ENCODE assay signal across 20 cellular contexts in genomic region chr12:109069307-109070231, GRCh38. TPM values are rescaled to one million over a fixed set of nuclear protein-coding genes. Genes with fewer than 3 reads are reported as not detected.
DNase-seq lines count a peak whose midpoint lies in the region; ATAC-seq, FAIRE-seq and TF ChIP-seq lines count a peak whose summit lies in the region.
"Had no signal": no experiment of that assay in that cellular context is flagged by ENCODE, and none has a peak within 500 bp of the region (broad histone marks: within the 10 kb centered on the region; RNA-seq: fewer than 3 reads in every experiment).

No MANE protein-coding gene starts in this region.

- no peaks in the 10 kb centered on the region for H4K20me1 ChIP-seq in H1 (replicated peaks in 1 of 2; ENCODE audit: control insufficient read depth in 1 of 2, insufficient read depth in 2 of 2, low read length in 2 of 2)

- H4K91ac ChIP-seq in H1 (replicated peaks; ENCODE audit: insufficient read length, low read length) = no peak overlapping the region

- H3K4me3 Mint-ChIP-seq in CD4-positive, CD25-positive, alpha-beta regulatory T cell = no peak overlapping the region
- H3K4me3 Mint-ChIP-seq: activated naive CD8-positive, alpha-beta T cell; natural killer cell; T-helper 2 cell treated with Interferon-gamma antibody and Interleukin-4, amounts not matched to agents 5 μg/mL and 100 μg/mL, for 36 hours had no signal

- H2BK5ac ChIP-seq in H1 (ENCODE audit: low read depth, low read length) = 0 out of 2 replicates have a peak overlapping the region, but pooled peaks have one; percentile 13

- H3K9ac ChIP-seq in H1 (replicated peaks in 1 of 4; ENCODE audit: extremely low read depth in 1 of 4, low read depth in 3 of 4, low read length in 3 of 4) = peak overlapping the region in 1 of 4 experiments; percentile 43; a peak in 2 of 7 replicates
- H3K9ac ChIP-seq: GM23248, KMS-11 had no signal

- peaks cover 0 to under 1% (median 0%) of the 10 kb centered on the region in 7 donors for H3K9me3 Mint-ChIP-seq in CD4-positive, CD25-positive, alpha-beta regulatory T cell
- H3K9me3 Mint-ChIP-seq: natural killer cell; T-helper 2 cell treated with Interferon-gamma antibody and Interleukin-4, amounts not matched to agents 5 μg/mL and 100 μg/mL, for 36 hours had no signal

- H4K5ac ChIP-seq in H1 (ENCODE audit: insufficient read length, low read depth, low read length) = peak overlapping the region; percentile 16

- no peak overlapping the region for H2BK120ac ChIP-seq in H1 (replicated peaks; ENCODE audit: low read depth, low read length)

- H2AFZ ChIP-seq in H1 (ENCODE audit: low read length) = peak overlapping the region; percentile 66; the same call in 1 of the 2 replicates
- H2AFZ ChIP-seq: GM23248 had no signal

- no peak overlapping the region for H3K56ac ChIP-seq in H1 (replicated peaks; ENCODE audit: insufficient read length, low read depth, low read length)

- H3K27me3 Mint-ChIP-seq in CD4-positive, CD25-positive, alpha-beta regulatory T cell = no peaks in the 10 kb centered on the region
- H3K27me3 Mint-ChIP-seq: activated naive CD8-positive, alpha-beta T cell had no signal

- POLR2A ChIA-PET in H1 (lab: Charles Lee; ENCODE audit: partially characterized antibody) = interaction anchor here (0.8 to 2.3 kb wide), 6 partner anchors 15 to 302 kb away, joined by 3 to 8 read pairs (median 5); partner anchors contain the start of gene ALKBH2

- H3K27me3 ChIP-seq in CD4-positive, CD25-positive, alpha-beta regulatory T cell (ENCODE audit: control insufficient read depth, insufficient read depth, low read length) = no peaks in the 10 kb centered on the region
- H3K27me3 ChIP-seq in H1 (replicated peaks in 1 of 4; ENCODE audit: control insufficient read depth in 3 of 4, extremely low read depth in 1 of 4, insufficient read depth in 3 of 4, low read length in 3 of 4) = no peaks in the 10 kb centered on the region
- H3K27me3 ChIP-seq: gastrocnemius medialis, right atrium auricular region had no signal

- DNase-seq in CD4-positive, CD25-positive, alpha-beta regulatory T cell = no peak
- DNase-seq in NB4 (ENCODE audit: low read depth) = peak; percentile 30
- peak in 1 of 2 experiments; percentile 77 for DNase-seq in H1 (ENCODE audit: low read depth in 1 of 2, low spot score in 2 of 2)
- peak; percentile 77 to 82 (median 79) for DNase-seq in mucosa of descending colon
- DNase-seq in medulla oblongata (ENCODE audit: extremely low spot score) = no peak
- no peak for DNase-seq in NK-92 (lab: John Stamatoyannopoulos, UW; ENCODE audit: unreplicated experiment)
- DNase-seq in NCI-H82 treated with DMSO at 0.1 percent for 48 hours (lab: John Stamatoyannopoulos, UW; ENCODE audit: unreplicated experiment) = no peak
- DNase-seq: activated CD4-positive, alpha-beta T cell treated with anti-CD3 and anti-CD28 coated beads for 4 hours; gastrocnemius medialis; GM23248; natural killer cell; NCI-H1417 treated with DMSO at 0.1 percent for 48 hours; NCI-H774 had no signal

- no peak overlapping the region for H3K4me3 ChIP-seq in CD4-positive, CD25-positive, alpha-beta regulatory T cell (ENCODE audit: low read depth, low read length)
- H3K4me3 ChIP-seq in NB4 (ENCODE audit: low read depth, low read length) = no peak overlapping the region
- H3K4me3 ChIP-seq in H1 (ENCODE audit: extremely low read depth in 1 of 4, insufficient read depth in 2 of 4, low read depth in 3 of 4, low read length in 4 of 4) = peak overlapping the region in 3 of 4 experiments; percentile 15 to 46 (median 17); a peak in 5 of 8 replicates
- no peak overlapping the region for H3K4me3 ChIP-seq in mucosa of descending colon
- H3K4me3 ChIP-seq: gastrocnemius medialis, GM23248, right atrium auricular region had no signal

- H2AK5ac ChIP-seq in H1 (ENCODE audit: low read depth, low read length) = no peak overlapping the region

- H3K23me2 ChIP-seq in H1 (ENCODE audit: low read depth, low read length) = peaks cover 4% of the 10 kb centered on the region; the same call in 1 of the 2 replicates

- no peaks in the 10 kb centered on the region for H3K9me3 ChIP-seq in CD4-positive, CD25-positive, alpha-beta regulatory T cell (ENCODE audit: control insufficient read depth in 2 of 2, low read length in 2 of 2)
- H3K9me3 ChIP-seq in H1 (ENCODE audit: insufficient read depth in 2 of 2, low read depth in 1 of 2, low read length in 1 of 2) (no peaks in the 10 kb centered on the region), mucosa of descending colon (no peaks in the 10 kb centered on the region)
- H3K9me3 ChIP-seq: gastrocnemius medialis, right atrium auricular region had no signal

- no peak for TF ChIP-seq POLR2A in NB4 (IDR thresholded peaks at IDR 0.05; ENCODE audit: extremely low read depth, insufficient read length)
- no peak for TF ChIP-seq POLR2A in H1 (IDR thresholded peaks at IDR 0.05; ENCODE audit: control extremely low read depth in 1 of 2, low read depth in 2 of 2, low read length in 2 of 2)

- no peak for ATAC-seq in CD4-positive, CD25-positive, alpha-beta regulatory T cell (ENCODE audit: low read depth in 2 of 2)
- ATAC-seq in mucosa of descending colon (peak; percentile 91), GM18517 (IDR thresholded peaks at IDR 0.05; ENCODE audit: unreplicated experiment) (no peak)
- ATAC-seq: gastrocnemius medialis, natural killer cell had no signal

- H3K4ac ChIP-seq in H1 (replicated peaks; ENCODE audit: insufficient read length, low read depth, low read length) = no peak overlapping the region

- TF ChIP-seq CTCF in NB4 (IDR thresholded peaks at IDR 0.05; ENCODE audit: low read depth, low read length) (no peak), H1 (IDR thresholded peaks at IDR 0.05; ENCODE audit: control extremely low read depth in 1 of 3, insufficient read depth in 1 of 3, low read depth in 1 of 3, low read length in 3 of 3) (no peak), mucosa of descending colon (IDR thresholded peaks at IDR 0.05) (no peak)

- TF ChIP-seq RAD21 in H1 (IDR thresholded peaks at IDR 0.05 in 1 of 2, conservative IDR thresholded peaks at IDR 0.05 in 1 of 2; ENCODE audit: low read depth in 2 of 2, low read length in 2 of 2) = no peak; a peak in 1 of 4 replicates

- no peak overlapping the region for H3K23ac ChIP-seq in H1 (ENCODE audit: insufficient read length)

- H3K4me1 Mint-ChIP-seq in CD4-positive, CD25-positive, alpha-beta regulatory T cell = peaks cover 0 to 2% (median 1%) of the 10 kb centered on the region in 4 donors

- peak overlapping the region; percentile 40 to 61; a peak in 3 of 4 replicates for H3K4me2 ChIP-seq in H1 (ENCODE audit: insufficient read depth in 1 of 2, low read depth in 2 of 2, low read length in 2 of 2)
- H3K4me2 ChIP-seq: KMS-11 had no signal

- H2BK20ac ChIP-seq in H1 (ENCODE audit: low read length) = no peak overlapping the region

- no peak overlapping the region for H3K27ac ChIP-seq in CD4-positive, CD25-positive, alpha-beta regulatory T cell (ENCODE audit: insufficient read depth, low read length, poor library complexity, severe bottlenecking)
- H3K27ac ChIP-seq in H1 (ENCODE audit: low read depth, low read length) = peak overlapping the region; percentile 38
- H3K27ac ChIP-seq: gastrocnemius medialis, GM23248, KMS-11, right atrium auricular region had no signal

- H3K27ac Mint-ChIP-seq in CD4-positive, CD25-positive, alpha-beta regulatory T cell = peak overlapping the region; percentile 45 to 76 (median 73)
- H3K27ac Mint-ChIP-seq: activated naive CD8-positive, alpha-beta T cell; natural killer cell; T-helper 2 cell treated with Interferon-gamma antibody and Interleukin-4, amounts not matched to agents 5 μg/mL and 100 μg/mL, for 36 hours had no signal

- peaks cover 30% of the 10 kb centered on the region for H3K36me3 ChIP-seq in CD4-positive, CD25-positive, alpha-beta regulatory T cell (ENCODE audit: control insufficient read depth, insufficient read depth, low read length)
- H3K36me3 ChIP-seq in H1 (ENCODE audit: control insufficient read depth in 2 of 4, insufficient read depth in 4 of 4, low read length in 3 of 4) = no peaks in the 10 kb centered on the region; a peak in 1 of 8 replicates
- H3K36me3 ChIP-seq in mucosa of descending colon (ENCODE audit: low read depth) = peaks cover 10% of the 10 kb centered on the region

- no peak overlapping the region; the same call in 1 of the 2 replicates for H3K18ac ChIP-seq in H1 (ENCODE audit: extremely low read depth, low read length)

- peak overlapping the region; percentile 19; the same call in 1 of the 2 replicates for H4K8ac ChIP-seq in H1 (ENCODE audit: extremely low read depth, insufficient read depth, low read length)

- H2BK15ac ChIP-seq in H1 (ENCODE audit: low read length) = peak overlapping the region; percentile 83; the same call in 1 of the 2 replicates

- FAIRE-seq in H1 (lab: Jason Lieb, UNC) = no peak
- FAIRE-seq: bronchial epithelial cell had no signal

- H3K14ac ChIP-seq in H1 (ENCODE audit: insufficient read length) = no peak overlapping the region

- peaks cover 61% of the 10 kb centered on the region for H3K36me3 Mint-ChIP-seq in CD4-positive, CD25-positive, alpha-beta regulatory T cell

- 35% methylated on average over 16 of the region's 16 CpGs; no CpG with 5 or more reads in 1 of the 2 experiments for WGBS in H1 (ENCODE audit: extremely low coverage in 1 of 2, insufficient coverage in 1 of 2, insufficient read length in 1 of 2, insufficient replicate concordance in 2 of 2, low coverage in 1 of 2, low lambda C conversion rate in 2 of 2, missing lambda C conversion rate in 1 of 2), 2 experiments

- H3K4me1 ChIP-seq in CD4-positive, CD25-positive, alpha-beta regulatory T cell (ENCODE audit: control insufficient read depth, insufficient read depth, low read length, poor library complexity, severe bottlenecking) = no peaks in the 10 kb centered on the region
- peaks cover 0 to 11% (median 4%) of the 10 kb centered on the region in 4 experiments; a peak in 3 of 7 replicates for H3K4me1 ChIP-seq in H1 (replicated peaks in 1 of 4; ENCODE audit: control insufficient read depth in 3 of 4, insufficient read depth in 4 of 4, low read length in 3 of 4)
- H3K4me1 ChIP-seq in mucosa of descending colon (ENCODE audit: low read depth) = peaks cover 15% of the 10 kb centered on the region
- H3K4me1 ChIP-seq: gastrocnemius medialis, right atrium auricular region had no signal

- peak overlapping the region; percentile 39; the same call in 1 of the 2 replicates for H2BK12ac ChIP-seq in H1 (ENCODE audit: low read depth, low read length)

- H3K79me1 ChIP-seq in H1 (ENCODE audit: low read depth, low read length) = no peaks in the 10 kb centered on the region

- no peaks in the 10 kb centered on the region for H3K79me2 ChIP-seq in H1 (ENCODE audit: control insufficient read depth in 1 of 2, insufficient read depth in 2 of 2, low read length in 2 of 2)

- no peak for TF ChIP-seq EP300 in H1 (IDR thresholded peaks at IDR 0.05; ENCODE audit: borderline replicate concordance in 1 of 2, low read depth in 2 of 2, low read length in 2 of 2)

- CTCF ChIA-PET in H1 (lab: Charles Lee; ENCODE audit: partially characterized antibody) = interaction anchor here (0.7 to 3.5 kb wide), 17 partner anchors 10 to 451 kb away, joined by 3 to 11 read pairs (median 3); no protein-coding TSS in a partner anchor

- intact Hi-C loops in mucosa of descending colon (cut with DNase I, micrococcal nuclease) = no loop called here

RNA-seq across cellular contexts. Expression of gene USP30, which starts 17.2 kb away (rescaled TPM):
- total RNA-seq in CD4-positive, CD25-positive, alpha-beta regulatory T cell = 21.0 TPM
- 10 to 100 TPM; 10.7 to 14.2 (median 11.6) TPM for polyA plus RNA-seq in CD4-positive, CD25-positive, alpha-beta regulatory T cell
- total RNA-seq in H1 (2021; fragmentation: NEBNext Ultra II Directional; extraction: Animal tissue kit (Norgen Biotek cat#: 25700)) = 6.6 and 7.0 TPM in 2 replicates
- polyA plus RNA-seq in H1 (2011; rRNA removed) = 12.2 and 14.6 TPM in 2 replicates
- polyA plus RNA-seq in H1 (2011; cell fraction: cytosol; rRNA removed) = 9.3 TPM
- polyA plus RNA-seq in H1 (2011; cell fraction: nucleus; rRNA removed) = 11.6 TPM
- polyA plus RNA-seq in H1 (2012, experiment 1 of 2) = 4.3 to 7.5 TPM (median 4.8 TPM) in 4 replicates
- 2.6 TPM for polyA plus RNA-seq in H1 (2012, experiment 2 of 2)
- 4.7 TPM for polyA plus RNA-seq in H1 (2013, experiment 1 of 2)
- polyA plus RNA-seq in H1 (2013, experiment 2 of 2) = 5.7 TPM
- 14.2 and 14.3 TPM in 2 replicates for polyA minus RNA-seq in H1 (2011; rRNA and poly(A)+ RNA removed)
- 6.1 TPM for polyA minus RNA-seq in H1 (2011; cell fraction: cytosol; rRNA and poly(A)+ RNA removed)
- 7.1 TPM for polyA minus RNA-seq in H1 (2011; cell fraction: nucleus; rRNA and poly(A)+ RNA removed)
- 10 to 100 TPM; 18.2 to 32.0 (median 26.9) TPM for total RNA-seq in mucosa of descending colon

RNA-seq across cellular contexts. Expression of gene ALKBH2, which starts 23.7 kb away (rescaled TPM):
- 8.7 TPM for total RNA-seq in CD4-positive, CD25-positive, alpha-beta regulatory T cell
- polyA plus RNA-seq in CD4-positive, CD25-positive, alpha-beta regulatory T cell = 10 to 100 TPM; 10.6 to 24.9 (median 13.5) TPM
- total RNA-seq in H1 (2021; fragmentation: NEBNext Ultra II Directional; extraction: Animal tissue kit (Norgen Biotek cat#: 25700)) = 22.5 and 25.9 TPM in 2 replicates
- 19.1 and 24.3 TPM in 2 replicates for polyA plus RNA-seq in H1 (2011; rRNA removed)
- polyA plus RNA-seq in H1 (2011; cell fraction: cytosol; rRNA removed) = 29.1 TPM
- polyA plus RNA-seq in H1 (2011; cell fraction: nucleus; rRNA removed) = 24.8 TPM
- polyA plus RNA-seq in H1 (2012, experiment 1 of 2) = 24.6 to 31.1 TPM (median 27.8 TPM) in 4 replicates
- polyA plus RNA-seq in H1 (2012, experiment 2 of 2) = 18.9 TPM
- polyA plus RNA-seq in H1 (2013, experiment 1 of 2) = 19.3 TPM
- 18.1 TPM for polyA plus RNA-seq in H1 (2013, experiment 2 of 2)
- polyA minus RNA-seq in H1 (2011; rRNA and poly(A)+ RNA removed) = 10.2 and 11.3 TPM in 2 replicates
- 20.2 TPM for polyA minus RNA-seq in H1 (2011; cell fraction: cytosol; rRNA and poly(A)+ RNA removed)
- polyA minus RNA-seq in H1 (2011; cell fraction: nucleus; rRNA and poly(A)+ RNA removed) = 20.9 TPM
- total RNA-seq in mucosa of descending colon = 10 to 100 TPM in 1 of 3 donors, 1 to 10 TPM in 2; 5.8 to 10.1 (median 7.5) TPM

RNA-seq across cellular contexts. Expression of gene UNG, which starts 27.8 kb away (rescaled TPM):
- 8.9 TPM for total RNA-seq in CD4-positive, CD25-positive, alpha-beta regulatory T cell
- polyA plus RNA-seq in CD4-positive, CD25-positive, alpha-beta regulatory T cell = 10 to 100 TPM; 24.1 to 42.2 (median 37.1) TPM
- total RNA-seq in H1 (2021; fragmentation: NEBNext Ultra II Directional; extraction: Animal tissue kit (Norgen Biotek cat#: 25700)) = 160 and 163 TPM in 2 replicates
- 71.6 and 84.5 TPM in 2 replicates for polyA plus RNA-seq in H1 (2011; rRNA removed)
- 88.1 TPM for polyA plus RNA-seq in H1 (2011; cell fraction: cytosol; rRNA removed)
- polyA plus RNA-seq in H1 (2011; cell fraction: nucleus; rRNA removed) = 76.8 TPM
- 113 to 132 TPM (median 117 TPM) in 4 replicates for polyA plus RNA-seq in H1 (2012, experiment 1 of 2)
- polyA plus RNA-seq in H1 (2012, experiment 2 of 2) = 86.7 TPM
- 72.7 TPM for polyA plus RNA-seq in H1 (2013, experiment 1 of 2)
- polyA plus RNA-seq in H1 (2013, experiment 2 of 2) = 74.4 TPM
- 44.3 and 67.5 TPM in 2 replicates for polyA minus RNA-seq in H1 (2011; rRNA and poly(A)+ RNA removed)
- 45.7 TPM for polyA minus RNA-seq in H1 (2011; cell fraction: cytosol; rRNA and poly(A)+ RNA removed)
- polyA minus RNA-seq in H1 (2011; cell fraction: nucleus; rRNA and poly(A)+ RNA removed) = 27.7 TPM
- total RNA-seq in mucosa of descending colon = 10 to 100 TPM; 22.1 to 39.4 (median 35.6) TPM

RNA-seq across cellular contexts. Expression of gene ACACB, which starts 46.8 kb away (rescaled TPM):
- 23.5 TPM for total RNA-seq in CD4-positive, CD25-positive, alpha-beta regulatory T cell
- polyA plus RNA-seq in CD4-positive, CD25-positive, alpha-beta regulatory T cell = 1 to 10 TPM in 2 of 4 donors, under 1 TPM in 2; 0.47 to 3.2 (median 1.1) TPM
- 12.9 and 15.3 TPM in 2 replicates for total RNA-seq in H1 (2021; fragmentation: NEBNext Ultra II Directional; extraction: Animal tissue kit (Norgen Biotek cat#: 25700))
- 5.8 and 7.1 TPM in 2 replicates for polyA plus RNA-seq in H1 (2011; rRNA removed)
- 6.0 TPM for polyA plus RNA-seq in H1 (2011; cell fraction: cytosol; rRNA removed)
- polyA plus RNA-seq in H1 (2011; cell fraction: nucleus; rRNA removed) = 21.8 TPM
- 6.1 to 11.0 TPM (median 7.5 TPM) in 4 replicates for polyA plus RNA-seq in H1 (2012, experiment 1 of 2)
- polyA plus RNA-seq in H1 (2012, experiment 2 of 2) = 6.7 TPM
- polyA plus RNA-seq in H1 (2013, experiment 1 of 2) = 4.1 TPM
- 3.8 TPM for polyA plus RNA-seq in H1 (2013, experiment 2 of 2)
- 19.8 and 21.9 TPM in 2 replicates for polyA minus RNA-seq in H1 (2011; rRNA and poly(A)+ RNA removed)
- polyA minus RNA-seq in H1 (2011; cell fraction: cytosol; rRNA and poly(A)+ RNA removed) = 10.1 TPM
- 45.1 TPM for polyA minus RNA-seq in H1 (2011; cell fraction: nucleus; rRNA and poly(A)+ RNA removed)
- 100 to 1,000 TPM in 1 of 3 donors, 10 to 100 TPM in 2; 54.4 to 155 (median 66.3) TPM for total RNA-seq in mucosa of descending colon

RNA-seq across cellular contexts. Expression of gene SVOP, which starts 48.7 kb away (rescaled TPM):
- not detected for total RNA-seq in CD4-positive, CD25-positive, alpha-beta regulatory T cell
- not detected for polyA plus RNA-seq in CD4-positive, CD25-positive, alpha-beta regulatory T cell
- 0.33 TPM in 1 of 2 replicates, not detected in the other for total RNA-seq in H1 (2021; fragmentation: NEBNext Ultra II Directional; extraction: Animal tissue kit (Norgen Biotek cat#: 25700))
- 0.05 and 0.06 TPM in 2 replicates for polyA plus RNA-seq in H1 (2011; rRNA removed)
- polyA plus RNA-seq in H1 (2011; cell fraction: cytosol; rRNA removed) = 0.17 TPM
- polyA plus RNA-seq in H1 (2011; cell fraction: nucleus; rRNA removed) = 0.26 TPM
- polyA plus RNA-seq in H1 (2012, experiment 1 of 2) = 0.03 to 0.24 TPM (median 0.04 TPM) in 4 replicates
- 0.03 TPM for polyA plus RNA-seq in H1 (2012, experiment 2 of 2)
- polyA plus RNA-seq in H1 (2013, experiment 1 of 2) = 0.04 TPM
- polyA plus RNA-seq in H1 (2013, experiment 2 of 2) = 0.09 TPM
- polyA minus RNA-seq in H1 (2011; rRNA and poly(A)+ RNA removed) = 0.28 and 1.4 TPM in 2 replicates
- not detected for polyA minus RNA-seq in H1 (2011; cell fraction: cytosol; rRNA and poly(A)+ RNA removed)
- not detected for polyA minus RNA-seq in H1 (2011; cell fraction: nucleus; rRNA and poly(A)+ RNA removed)
- total RNA-seq in mucosa of descending colon = 1 to 10 TPM in 1 of 3 donors, under 1 TPM in 2; 0.26 to 1.7 (median 0.31) TPM
- total RNA-seq: bronchial epithelial cell, GM23248, kidney epithelial cell, natural killer cell had no signal
- polyA plus RNA-seq: GM23248 had no signal

Comparison
In these comparisons a context has a peak if more than half of its experiments do, and no peak if none do; other contexts are left out.
1. DNase-seq: peak in NB4 (single experiment) and mucosa of descending colon (3 of 3); none in CD4-positive, CD25-positive, alpha-beta regulatory T cell (0 of 3), medulla oblongata (single experiment), NK-92 (single experiment) and NCI-H82 treated with DMSO at 0.1 percent for 48 hours (single experiment).
2. H3K4me3 ChIP-seq: peak in H1 (3 of 4); none in CD4-positive, CD25-positive, alpha-beta regulatory T cell (single experiment), NB4 (single experiment) and mucosa of descending colon (single experiment).